In the genomic region with DNA sequence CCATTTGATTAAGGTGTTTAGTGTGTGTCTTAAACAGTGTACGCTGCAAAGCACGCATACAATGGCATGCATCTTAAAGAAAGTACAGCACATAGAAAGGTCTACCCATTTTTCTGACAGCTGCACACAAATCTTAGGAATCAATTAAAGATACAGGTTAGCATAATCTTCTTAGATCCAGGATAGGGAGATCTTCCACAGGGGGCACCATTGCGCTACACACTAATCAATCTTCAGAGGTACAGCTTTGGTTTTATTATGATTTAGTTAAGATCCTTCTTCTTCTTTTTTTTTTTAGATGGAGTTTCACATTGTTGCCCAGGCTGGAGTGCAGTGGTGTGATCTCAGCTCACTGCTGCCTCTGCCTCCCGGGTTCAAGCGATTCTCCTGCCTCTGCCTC, we compare ENCODE assay signal across 10 cellular contexts.
DNase-seq lines count a peak whose midpoint lies in the region; ATAC-seq and TF ChIP-seq lines count a peak whose summit lies in the region.
"Had no signal": no experiment of that assay in that cellular context is flagged by ENCODE, and none has a peak within 500 bp of the region (broad histone marks: within the 10 kb centered on the region; RNA-seq: fewer than 3 reads in every experiment).

No MANE protein-coding gene starts in this region.

- H3K18ac ChIP-seq in IMR-90 (ENCODE audit: low read depth, low read length) = no peak overlapping the region

- H3K14ac ChIP-seq in IMR-90 (replicated peaks; ENCODE audit: low read depth, low read length) = no peak overlapping the region

- no peak overlapping the region for H3K23ac ChIP-seq in IMR-90 (ENCODE audit: low read depth, low read length)

- intact Hi-C loops in IMR-90 (cut with micrococcal nuclease) = no loop called here

- DNase-seq in Daoy (ENCODE audit: low read depth) = peak; percentile 15
- DNase-seq in IMR-90 = peak; percentile 8
- DNase-seq in SK-N-MC (ENCODE audit: low read depth, low spot score) = peak; percentile 22
- DNase-seq in kidney epithelial cell (ENCODE audit: low read depth) = no peak
- DNase-seq in NCI-H2081 treated with DMSO at 0.1 percent for 48 hours (lab: John Stamatoyannopoulos, UW) = no peak
- DNase-seq in A172 (ENCODE audit: low spot score) = no peak
- DNase-seq in SHP77 treated with DMSO at 0.1 percent for 48 hours (lab: John Stamatoyannopoulos, UW) = no peak

- WGBS in IMR-90 (ENCODE audit: extremely low coverage in 2 of 2, insufficient read length in 1 of 2), 2 experiments = no CpG with 5 or more reads among the region's 5 CpGs

- BruUV-seq in IMR-90 (replicated peaks; lab: Mats Ljungman, UMichigan) = no TSS peak

- H3K56ac ChIP-seq in IMR-90 (ENCODE audit: extremely low read depth, insufficient read depth, low read length) = no peak overlapping the region

- H2BK120ac ChIP-seq in IMR-90 (ENCODE audit: low read depth, low read length) = no peak overlapping the region

- no peaks in the 10 kb centered on the region for H3K36me3 ChIP-seq in IMR-90 (ENCODE audit: control insufficient read depth, insufficient read depth, low read length)
- H3K36me3 ChIP-seq in SK-N-MC (ENCODE audit: insufficient read depth, low read length) = no peaks in the 10 kb centered on the region
- no peaks in the 10 kb centered on the region for H3K36me3 ChIP-seq in kidney epithelial cell (ENCODE audit: control insufficient read depth, insufficient read depth, low read length)

- CTCF ChIA-PET in IMR-90 (lab: Yijun Ruan, JAX) = interaction anchor here (0.6 to 1.3 kb wide), 4 partner anchors 21 to 1399 kb away, joined by 3 to 6 read pairs (median 3); no protein-coding TSS in a partner anchor

- no peak overlapping the region for H4K8ac ChIP-seq in IMR-90 (ENCODE audit: low read depth in 2 of 2, low read length in 2 of 2)

- no peak overlapping the region for H4K91ac ChIP-seq in IMR-90 (ENCODE audit: insufficient read depth, low read depth, low read length)

- H4K20me1 ChIP-seq in IMR-90 (ENCODE audit: insufficient read depth, low read length) = no peaks in the 10 kb centered on the region

- H4K5ac ChIP-seq in IMR-90 (ENCODE audit: low read depth, low read length) = no peak overlapping the region

- no peak overlapping the region for H2AFZ ChIP-seq in IMR-90 (replicated peaks; ENCODE audit: low read length, poor library complexity)

- H3K27me3 ChIP-seq in IMR-90 (ENCODE audit: control insufficient read depth, insufficient read depth, low read length) (no peaks in the 10 kb centered on the region), kidney epithelial cell (ENCODE audit: control insufficient read depth, insufficient read depth, low read length) (no peaks in the 10 kb centered on the region)

- TF ChIP-seq RAD21 in IMR-90 (IDR thresholded peaks at IDR 0.05; ENCODE audit: low read length) = peak; percentile 34; the same call in 1 of the 2 replicates

- POLR2A ChIA-PET in IMR-90 (lab: Charles Lee; ENCODE audit: unreplicated experiment) = no interaction called here

- no peak for ATAC-seq in IMR-90 (ENCODE audit: low read depth)
- no peak for ATAC-seq in GM19397 (IDR thresholded peaks at IDR 0.05; ENCODE audit: unreplicated experiment)
- ATAC-seq: activated T-cell treated with anti-CD3 and anti-CD28 coated beads, Interleukin-2, amount 50 U/mL, for 72 hours; esophagus mucosa had no signal

- H3K9me3 ChIP-seq in IMR-90 (ENCODE audit: control insufficient read depth, insufficient read depth, low read length) (no peaks in the 10 kb centered on the region), SK-N-MC (ENCODE audit: low read depth, low read length) (no peaks in the 10 kb centered on the region)

- no peak overlapping the region for H3K4me3 ChIP-seq in IMR-90 (ENCODE audit: insufficient read depth, low read depth, low read length)
- no peak overlapping the region for H3K4me3 ChIP-seq in SK-N-MC
- no peak overlapping the region for H3K4me3 ChIP-seq in kidney epithelial cell (ENCODE audit: low read depth, low read length)

- no peak overlapping the region for H3K4ac ChIP-seq in IMR-90 (ENCODE audit: low read depth, low read length)

- H3K79me1 ChIP-seq in IMR-90 (ENCODE audit: low read depth in 1 of 2, low read length in 2 of 2) = no peaks in the 10 kb centered on the region

- H3K9me1 ChIP-seq in IMR-90 (ENCODE audit: insufficient read depth, low read length) = no peaks in the 10 kb centered on the region

- no peak overlapping the region for H2BK20ac ChIP-seq in IMR-90 (ENCODE audit: low read depth, low read length)

- 0 out of 2 replicates have a peak, but pooled peaks have one; percentile 27 for TF ChIP-seq CTCF in IMR-90 (conservative IDR thresholded peaks at IDR 0.05; ENCODE audit: low read depth, low read length)
- peak; percentile 23 for TF ChIP-seq CTCF in kidney epithelial cell (IDR thresholded peaks at IDR 0.05; ENCODE audit: insufficient read depth, low read length, poor library complexity, severe bottlenecking)

- dilution Hi-C loops in IMR-90 (cut with HindIII; ENCODE audit: low sequenced_read_pairs, unreplicated experiment) = no loop called here

- H2AK9ac ChIP-seq in IMR-90 (replicated peaks; ENCODE audit: low read depth, low read length, poor library complexity) = no peak overlapping the region

- no peak overlapping the region for H2BK15ac ChIP-seq in IMR-90 (ENCODE audit: low read depth, low read length)

- H3K4me1 ChIP-seq in IMR-90 (ENCODE audit: control insufficient read depth, insufficient read depth, low read length) = no peaks in the 10 kb centered on the region

- H3K9ac ChIP-seq in IMR-90 (ENCODE audit: low read depth, low read length) (no peak overlapping the region), SK-N-MC (ENCODE audit: insufficient read length) (no peak overlapping the region)

- no peak overlapping the region for H2AK5ac ChIP-seq in IMR-90 (ENCODE audit: low read depth, low read length)

- in situ Hi-C loops in IMR-90 (cut with MboI; ENCODE audit: low sequenced_read_pairs) = loop anchor here (25.0 kb wide), 1 partner anchor 658 kb away; no protein-coding TSS in a partner anchor

- no peak overlapping the region for H2BK5ac ChIP-seq in IMR-90 (ENCODE audit: low read depth, low read length, poor library complexity, severe bottlenecking)

- no peak for TF ChIP-seq POLR2A in IMR-90 (IDR thresholded peaks at IDR 0.05; ENCODE audit: low read depth, low read length)

- no peak overlapping the region for H3K4me2 ChIP-seq in IMR-90 (ENCODE audit: low read depth, low read length)

- no peak overlapping the region for H3K27ac ChIP-seq in IMR-90 (ENCODE audit: insufficient read depth, low read length)
- no peak overlapping the region for H3K27ac ChIP-seq in SK-N-MC

TF ChIP-seq in IMR-90, 13 proteins besides CTCF, POLR2A, EP300 and RAD21:
- TF ChIP-seq, protein P1, sequence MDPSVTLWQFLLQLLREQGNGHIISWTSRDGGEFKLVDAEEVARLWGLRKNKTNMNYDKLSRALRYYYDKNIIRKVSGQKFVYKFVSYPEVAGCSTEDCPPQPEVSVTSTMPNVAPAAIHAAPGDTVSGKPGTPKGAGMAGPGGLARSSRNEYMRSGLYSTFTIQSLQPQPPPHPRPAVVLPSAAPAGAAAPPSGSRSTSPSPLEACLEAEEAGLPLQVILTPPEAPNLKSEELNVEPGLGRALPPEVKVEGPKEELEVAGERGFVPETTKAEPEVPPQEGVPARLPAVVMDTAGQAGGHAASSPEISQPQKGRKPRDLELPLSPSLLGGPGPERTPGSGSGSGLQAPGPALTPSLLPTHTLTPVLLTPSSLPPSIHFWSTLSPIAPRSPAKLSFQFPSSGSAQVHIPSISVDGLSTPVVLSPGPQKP (IDR thresholded peaks at IDR 0.05; ENCODE audit: borderline replicate concordance, low read depth, low read length) = no peak
- no peak for TF ChIP-seq CEBPB (IDR thresholded peaks at IDR 0.05; ENCODE audit: low read depth, low read length)
- no peak for TF ChIP-seq MXI1 (IDR thresholded peaks at IDR 0.05; ENCODE audit: borderline replicate concordance, low read depth, low read length)
- TF ChIP-seq BHLHE40 (IDR thresholded peaks at IDR 0.05; ENCODE audit: low read depth, low read length) = no peak
- no peak for TF ChIP-seq SMC3 (IDR thresholded peaks at IDR 0.05; ENCODE audit: low read depth, low read length)
- TF ChIP-seq, protein P2, sequence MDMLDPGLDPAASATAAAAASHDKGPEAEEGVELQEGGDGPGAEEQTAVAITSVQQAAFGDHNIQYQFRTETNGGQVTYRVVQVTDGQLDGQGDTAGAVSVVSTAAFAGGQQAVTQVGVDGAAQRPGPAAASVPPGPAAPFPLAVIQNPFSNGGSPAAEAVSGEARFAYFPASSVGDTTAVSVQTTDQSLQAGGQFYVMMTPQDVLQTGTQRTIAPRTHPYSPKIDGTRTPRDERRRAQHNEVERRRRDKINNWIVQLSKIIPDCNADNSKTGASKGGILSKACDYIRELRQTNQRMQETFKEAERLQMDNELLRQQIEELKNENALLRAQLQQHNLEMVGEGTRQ (IDR thresholded peaks at IDR 0.05; ENCODE audit: low read depth, low read length) = no peak
- no peak for TF ChIP-seq MAFK (IDR thresholded peaks at IDR 0.05; ENCODE audit: low read depth, low read length)
- no peak for TF ChIP-seq RFX5 (IDR thresholded peaks at IDR 0.05; ENCODE audit: low read depth, low read length)
- TF ChIP-seq FOS (IDR thresholded peaks at IDR 0.05; ENCODE audit: low read depth, low read length) = no peak
- no peak for TF ChIP-seq CHD1 (IDR thresholded peaks at IDR 0.05; ENCODE audit: low read depth, low read length)
- no peak for TF ChIP-seq NFE2L2 (IDR thresholded peaks at IDR 0.05; ENCODE audit: low read depth, low read length)
- TF ChIP-seq RCOR1 (IDR thresholded peaks at IDR 0.05; ENCODE audit: insufficient replicate concordance, low read length) = no peak
- no peak for TF ChIP-seq MAZ (IDR thresholded peaks at IDR 0.05; ENCODE audit: borderline replicate concordance, low read depth, low read length)

Comparison
In these comparisons a context has a peak if more than half of its experiments do, and no peak if none do; other contexts are left out.
1. DNase-seq: peak in Daoy (single experiment), IMR-90 (single experiment) and SK-N-MC (single experiment); none in kidney epithelial cell (single experiment), NCI-H2081 treated with DMSO at 0.1 percent for 48 hours (single experiment), A172 (single experiment) and SHP77 treated with DMSO at 0.1 percent for 48 hours (single experiment).